In genomic region chr1:28577052-28577678, GRCh38 we compare ENCODE assay signal across 10 cellular contexts. TPM values are rescaled to one million over a fixed set of nuclear protein-coding genes. Genes with fewer than 3 reads are reported as not detected.
DNase-seq lines count a peak whose midpoint lies in the region; ATAC-seq and TF ChIP-seq lines count a peak whose summit lies in the region.
"Had no signal": no experiment of that assay in that cellular context is flagged by ENCODE, and none has a peak within 500 bp of the region (broad histone marks: within the 10 kb centered on the region; RNA-seq: fewer than 3 reads in every experiment).

No MANE protein-coding gene starts in this region.

- in situ Hi-C loops in KBM-7 (cut with MboI; ENCODE audit: low pct_unique_long_range_greater_than_20kb, low sequenced_read_pairs): no loop called here

- peaks cover 49% of the 10 kb centered on the region for H3K36me3 Mint-ChIP-seq in nephron progenitor cell (ENCODE audit: low read depth)

- no peak overlapping the region for H3K27ac ChIP-seq in WERI-Rb-1
- peak overlapping the region in 1 of 2 donors; percentile 21 for H3K27ac ChIP-seq in left lung

- H3K27me3 Mint-ChIP-seq in nephron progenitor cell (ENCODE audit: low read depth, poor library complexity): peaks cover 7% of the 10 kb centered on the region

- TF ChIP-seq CTCF in nephron progenitor cell (IDR thresholded peaks at IDR 0.05) (no peak), WERI-Rb-1 (IDR thresholded peaks at IDR 0.05; ENCODE audit: low read depth, low read length) (no peak), left lung (IDR thresholded peaks at IDR 0.05) (no peak)

- peaks cover 18 to 33% of the 10 kb centered on the region in 2 donors for H3K4me1 ChIP-seq in left lung

- H3K36me3 ChIP-seq in WERI-Rb-1 (peaks cover 61% of the 10 kb centered on the region), left lung (peaks cover 0 to 84% of the 10 kb centered on the region in 2 donors)

- no peak overlapping the region for H3K4me3 Mint-ChIP-seq in nephron progenitor cell

- H3K27me3 ChIP-seq in WERI-Rb-1 (ENCODE audit: insufficient read depth, low read depth, severe bottlenecking) (no peaks in the 10 kb centered on the region), left lung (no peaks in the 10 kb centered on the region)

- H3K9me3 ChIP-seq in WERI-Rb-1 (ENCODE audit: severe bottlenecking) (no peaks in the 10 kb centered on the region), left lung (no peaks in the 10 kb centered on the region)

- H3K27ac Mint-ChIP-seq in nephron progenitor cell: peak overlapping the region; percentile 30

- H3K9me3 Mint-ChIP-seq in nephron progenitor cell: no peaks in the 10 kb centered on the region

- DNase-seq in ELR (ENCODE audit: low read depth) (peak; percentile 42), KBM-7 (peak; percentile 49), nephron progenitor cell (no peak), WERI-Rb-1 (no peak), posterior cingulate gyrus (no peak), nucleus accumbens (lab: John Stamatoyannopoulos, UW) (no peak), left lung (no peak)
- DNase-seq in activated CD4-positive, alpha-beta T cell treated with anti-CD3 and anti-CD28 coated beads, Interleukin-2, amount 50 U/mL, for 48 hours: peak; percentile 40 to 59
- DNase-seq: central memory CD4-positive, alpha-beta T cell; occipital lobe had no signal

- intact Hi-C loops in posterior cingulate gyrus (cut with DNase I) (no loop called here), left lung (cut with DNase I) (no loop called here)

- peaks cover 20% of the 10 kb centered on the region for H3K4me1 Mint-ChIP-seq in nephron progenitor cell

- ATAC-seq in left lung: no peak

- H3K4me3 ChIP-seq in WERI-Rb-1 (ENCODE audit: low read depth, low read length) (no peak overlapping the region), left lung (no peak overlapping the region)

RNA-seq across cellular contexts. Expression of gene RAB42, which starts 14.9 kb away (rescaled TPM):
- 10 to 100 TPM in 1 of 2 donors, 1 to 10 TPM in 1; 6.1 to 17.7 TPM for total RNA-seq in left lung

RNA-seq across cellular contexts. Expression of gene TRNAU1AP, which starts 24.3 kb away (rescaled TPM):
- 10 to 100 TPM; 26.1 to 27.0 TPM for total RNA-seq in left lung

Comparison
In these comparisons a context has a peak if more than half of its experiments do, and no peak if none do; other contexts are left out.
1. DNase-seq: peak in ELR (single experiment), KBM-7 (single experiment) and activated CD4-positive, alpha-beta T cell treated with anti-CD3 and anti-CD28 coated beads, Interleukin-2, amount 50 U/mL, for 48 hours (2 of 2); none in nephron progenitor cell (single experiment), WERI-Rb-1 (single experiment), posterior cingulate gyrus (0 of 10), nucleus accumbens (0 of 56) and left lung (0 of 2).